Comparison of ENCODE assay signal across 8 cellular contexts in the genomic region with DNA sequence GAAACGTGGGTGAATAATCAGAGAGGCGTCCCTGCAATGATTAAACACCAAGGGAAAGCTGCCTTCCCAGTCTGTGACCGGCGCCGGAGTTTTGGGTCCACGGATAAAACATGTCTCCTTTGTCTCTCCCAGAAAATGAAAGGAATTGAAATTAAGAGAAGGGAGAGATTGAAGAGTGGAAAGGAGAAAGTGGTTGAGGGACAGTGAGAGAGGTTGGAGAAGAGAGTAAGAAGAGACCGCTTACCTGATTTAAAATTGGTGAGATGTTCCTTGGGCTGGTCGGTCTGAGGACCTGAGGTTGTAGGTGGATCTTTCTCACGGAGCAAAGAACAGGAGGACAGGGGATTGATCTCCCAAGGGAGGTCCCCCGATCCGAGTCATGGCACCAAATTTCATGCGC. TPM values are rescaled to one million over a fixed set of nuclear protein-coding genes. Genes with fewer than 3 reads are reported as not detected.
"Had no signal": no experiment of that assay in that cellular context is flagged by ENCODE, and none has a peak within 500 bp of the region (broad histone marks: within the 10 kb centered on the region; RNA-seq: fewer than 3 reads in every experiment).

No MANE protein-coding gene starts in this region.

RNA-seq across cellular contexts. Expression of a gene that starts 24.9 kb away (rescaled TPM):
- total RNA-seq: OCI-LY7, Peyer's patch, RPMI7951, SJCRH30, SK-MEL-5, T-cell had no signal

RNA-seq across cellular contexts. Expression of a gene that starts 59.2 kb away (rescaled TPM):
- total RNA-seq: OCI-LY7, Peyer's patch, Right ventricle myocardium inferior, Right ventricle myocardium superior, SJCRH30, T-cell had no signal
